In genomic region chr2:190069936-190070696, GRCh38 we compare ENCODE assay signal across 8 cellular contexts. TPM values are rescaled to one million over a fixed set of nuclear protein-coding genes. Genes with fewer than 3 reads are reported as not detected.
DNase-seq lines count a peak whose midpoint lies in the region; TF ChIP-seq lines count a peak whose summit lies in the region.

No MANE protein-coding gene starts in this region.

- DNase-seq in AG09309 (ENCODE audit: low read depth) (peak; percentile 23), GM10266 (ENCODE audit: extremely low spot score) (peak; percentile 16), HS-27A (ENCODE audit: low read depth) (peak; percentile 39), NT2/D1 (ENCODE audit: low read depth, low spot score) (peak; percentile 33), T47D (ENCODE audit: low read depth in 1 of 2, low spot score in 1 of 2) (peak; percentile 0 to 68), posterior cingulate gyrus (no peak)
- DNase-seq in effector CD8-positive, alpha-beta T cell (lab: John Stamatoyannopoulos, UW) = no peak

- 31% methylated on average over 3 of the region's 3 CpGs for WGBS in liver

- H3K4me3 ChIP-seq in AG09309 (ENCODE audit: control insufficient read depth, low read depth, low read length) (no peak overlapping the region), NT2/D1 (ENCODE audit: insufficient read length, low read depth) (no peak overlapping the region), liver (ENCODE audit: low read depth in 1 of 3, low read length in 3 of 3) (no peak overlapping the region)

- TF ChIP-seq RAD21 in liver (IDR thresholded peaks at IDR 0.05) = peak; percentile 62 to 63

- intact Hi-C loops in posterior cingulate gyrus (cut with DNase I) = loop anchor here (1.0 to 5.0 kb wide), 2 partner anchors 273 to 409 kb away; partner anchors contain the start of gene ASNSD1

- H3K27me3 ChIP-seq in NT2/D1 (ENCODE audit: insufficient read depth, insufficient read length) = no peaks in the 10 kb centered on the region
- H3K27me3 ChIP-seq in liver (ENCODE audit: control insufficient read depth in 4 of 4, insufficient read depth in 4 of 4, low read length in 3 of 4) = no peaks in the 10 kb centered on the region

- H3K4me1 ChIP-seq in NT2/D1 (ENCODE audit: insufficient read depth, insufficient read length) (no peaks in the 10 kb centered on the region), liver (ENCODE audit: control insufficient read depth in 4 of 4, insufficient read depth in 4 of 4, low read length in 3 of 4) (peaks cover 0 to 7% (median 1%) of the 10 kb centered on the region in 4 donors)

- H3K27ac ChIP-seq in liver (ENCODE audit: low read depth in 1 of 2, low read length in 2 of 2) = no peak overlapping the region

- peak; percentile 56 for TF ChIP-seq CTCF in AG09309 (IDR thresholded peaks at IDR 0.05; ENCODE audit: control insufficient read depth, insufficient read depth, low read depth, low read length, missing control alignments)
- peak; percentile 61 for TF ChIP-seq CTCF in GM10266 (IDR thresholded peaks at IDR 0.05; ENCODE audit: control insufficient read depth, insufficient read depth, low read depth, missing control alignments)
- peak; percentile 45 for TF ChIP-seq CTCF in liver (IDR thresholded peaks at IDR 0.05; ENCODE audit: low read depth, low read length, missing input control)

- H3K9me3 ChIP-seq in NT2/D1 (ENCODE audit: insufficient read depth, low read length) = no peaks in the 10 kb centered on the region
- no peaks in the 10 kb centered on the region for H3K9me3 ChIP-seq in liver (ENCODE audit: control insufficient read depth in 4 of 4, low read length in 3 of 4)

- in situ Hi-C loops in T47D (cut with HindIII; ENCODE audit: low pct_unique_long_range_greater_than_20kb, low sequenced_read_pairs) = no loop called here

- no peaks in the 10 kb centered on the region for H3K36me3 ChIP-seq in NT2/D1 (ENCODE audit: insufficient read depth, insufficient read length, low read length)
- no peaks in the 10 kb centered on the region for H3K36me3 ChIP-seq in liver (ENCODE audit: control insufficient read depth in 4 of 4, insufficient read depth in 3 of 4, low read depth in 1 of 4, low read length in 3 of 4)

- H3K9ac ChIP-seq in NT2/D1 (ENCODE audit: insufficient read length, low read depth) (no peak overlapping the region), liver (ENCODE audit: low read depth in 1 of 2, low read length in 2 of 2) (no peak overlapping the region)

TF ChIP-seq in liver, 16 proteins besides CTCF, POLR2A, EP300 and RAD21:
- TF ChIP-seq YY1 (IDR thresholded peaks at IDR 0.05) (no peak), MAX (IDR thresholded peaks at IDR 0.05) (no peak), RXRA (IDR thresholded peaks at IDR 0.05) (no peak), TAF1 (conservative IDR thresholded peaks at IDR 0.05) (no peak), EGR1 (IDR thresholded peaks at IDR 0.05; ENCODE audit: low read depth in 2 of 2) (no peak), HNF4A (conservative IDR thresholded peaks at IDR 0.05) (peak; percentile 59 to 60), GABPA (IDR thresholded peaks at IDR 0.05 in 1 of 2, conservative IDR thresholded peaks at IDR 0.05 in 1 of 2) (no peak), REST (IDR thresholded peaks at IDR 0.05) (peak; percentile 89), HNF4G (IDR thresholded peaks at IDR 0.05) (no peak), SP1 (IDR thresholded peaks at IDR 0.05) (no peak), FOXA1 (IDR thresholded peaks at IDR 0.05) (no peak), ZBTB33 (IDR thresholded peaks at IDR 0.05) (no peak), ATF3 (IDR thresholded peaks at IDR 0.05) (no peak), FOXA2 (IDR thresholded peaks at IDR 0.05) (no peak), JUND (IDR thresholded peaks at IDR 0.05) (peak in 1 of 2 donors; percentile 29), NR2F2 (IDR thresholded peaks at IDR 0.05) (no peak)

RNA-seq across cellular contexts. Expression of gene MSTN, which starts 7.6 kb away (rescaled TPM):
- total RNA-seq in liver = under 1 TPM; 0.08 to 0.09 TPM
- polyA plus RNA-seq in liver = under 1 TPM in 1 of 2 donors, not detected in 1; 0.21 TPM

Comparison
In these comparisons a context has a peak if more than half of its experiments do, and no peak if none do; other contexts are left out.
1. DNase-seq: peak in AG09309 (single experiment), GM10266 (single experiment), HS-27A (single experiment), NT2/D1 (single experiment) and T47D (2 of 2); none in effector CD8-positive, alpha-beta T cell (single experiment) and posterior cingulate gyrus (0 of 10).
2. Peak in every context shown above with its lines, with median percentiles within 50 percentile points of each other: CTCF ChIP-seq.